8 cellular contexts compared by ENCODE assay signal in the genomic region with DNA sequence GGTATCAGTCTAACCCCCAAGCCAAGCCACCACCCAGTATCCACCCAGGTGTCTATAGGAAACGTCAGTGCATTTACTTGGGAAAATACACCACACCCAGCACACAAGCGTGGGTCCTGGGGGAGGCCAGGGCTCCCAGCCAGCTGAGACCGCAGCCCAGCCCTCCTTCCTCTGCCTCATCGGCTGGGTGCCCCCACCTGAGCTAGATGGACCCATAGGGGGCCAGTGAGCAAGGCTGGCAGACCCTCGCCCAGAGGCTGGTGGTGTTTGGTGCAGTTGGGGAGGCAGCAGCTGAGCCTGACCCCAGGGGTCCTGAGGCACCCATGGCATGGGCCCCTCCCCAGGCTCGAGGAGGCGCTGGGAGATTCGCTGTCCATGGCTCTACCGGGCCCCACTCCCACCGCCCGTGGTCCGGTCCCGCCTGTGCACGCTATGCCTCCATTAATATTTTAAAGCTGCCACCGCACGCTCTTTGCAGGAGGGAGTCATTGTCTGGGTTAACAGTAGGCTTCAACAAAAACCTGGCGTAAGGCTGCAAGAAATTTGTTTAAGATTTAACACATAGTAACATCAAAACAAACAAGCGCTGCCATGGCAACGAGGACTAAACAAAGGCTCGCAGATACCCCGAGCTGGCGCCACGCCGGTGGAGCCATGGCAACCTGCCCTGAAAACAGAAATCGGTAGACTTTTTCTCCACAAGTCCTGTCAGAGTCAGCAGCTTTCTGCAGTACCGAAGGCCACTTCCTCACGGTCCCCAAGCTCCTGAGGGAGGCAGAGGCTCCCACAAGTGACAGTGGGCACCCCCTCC. TPM values are rescaled to one million over a fixed set of nuclear protein-coding genes. Genes with fewer than 3 reads are reported as not detected.
DNase-seq lines count a peak whose midpoint lies in the region; TF ChIP-seq lines count a peak whose summit lies in the region.

No MANE protein-coding gene starts in this region.

- H3K36me3 Mint-ChIP-seq in activated naive CD8-positive, alpha-beta T cell: peaks cover under 1% of the 10 kb centered on the region
- H3K36me3 Mint-ChIP-seq in osteocyte (ENCODE audit: unreplicated experiment): peaks cover under 1% of the 10 kb centered on the region

- H3K4me1 Mint-ChIP-seq in activated naive CD8-positive, alpha-beta T cell (ENCODE audit: low read depth): peaks cover 8% of the 10 kb centered on the region
- peaks cover 7% of the 10 kb centered on the region for H3K4me1 Mint-ChIP-seq in osteocyte (ENCODE audit: unreplicated experiment)

- in situ Hi-C loops in KBM-7 (cut with MboI; ENCODE audit: low pct_unique_long_range_greater_than_20kb, low sequenced_read_pairs): no loop called here

- no peaks in the 10 kb centered on the region for H3K9me3 Mint-ChIP-seq in activated naive CD8-positive, alpha-beta T cell (ENCODE audit: low read depth)
- H3K9me3 Mint-ChIP-seq in osteocyte (ENCODE audit: unreplicated experiment): no peaks in the 10 kb centered on the region

- H3K27me3 Mint-ChIP-seq in activated naive CD8-positive, alpha-beta T cell: peaks cover 2% of the 10 kb centered on the region
- H3K27me3 Mint-ChIP-seq in osteocyte (ENCODE audit: unreplicated experiment): no peaks in the 10 kb centered on the region

- no peak for TF ChIP-seq CTCF in osteocyte (IDR thresholded peaks at IDR 0.05)

- DNase-seq in CD1c-positive myeloid dendritic cell (ENCODE audit: extremely low spot score) (peak; percentile 79), KBM-7 (peak; percentile 60), SHP77 (lab: John Stamatoyannopoulos, UW) (peak; percentile 46 to 64), glomerular endothelial cell (ENCODE audit: extremely low read depth, low read depth, low spot score) (peak; percentile 79), osteocyte (ENCODE audit: extremely low spot score, unreplicated experiment) (no peak), ureter (ENCODE audit: low spot score) (peak; percentile 79), GM19238 (ENCODE audit: insufficient read length, low spot score) (no peak)

- no peak overlapping the region for H3K27ac Mint-ChIP-seq in activated naive CD8-positive, alpha-beta T cell
- peak overlapping the region; percentile 70 for H3K27ac Mint-ChIP-seq in osteocyte (ENCODE audit: unreplicated experiment)

- peak overlapping the region; percentile 32 for H3K4me3 Mint-ChIP-seq in activated naive CD8-positive, alpha-beta T cell
- H3K4me3 Mint-ChIP-seq in osteocyte (ENCODE audit: unreplicated experiment): no peak overlapping the region

RNA-seq across cellular contexts. Expression of a gene that starts 20.6 kb away (rescaled TPM):
- total RNA-seq in glomerular endothelial cell (0.19 and 0.58 TPM in 2 replicates), osteocyte (0.13 and 0.16 TPM in 2 replicates), ureter (7.5 TPM)

Comparison
In these comparisons a context has a peak if more than half of its experiments do, and no peak if none do; other contexts are left out.
1. DNase-seq: peak in CD1c-positive myeloid dendritic cell (single experiment), KBM-7 (single experiment), SHP77 (2 of 2), glomerular endothelial cell (single experiment) and ureter (single experiment); none in osteocyte (single experiment) and GM19238 (single experiment).